In genomic region chr3:97074546-97074945, GRCh38 we compare ENCODE assay signal across 9 cellular contexts.
"Had no signal": no experiment of that assay in that cellular context is flagged by ENCODE, and none has a peak within 500 bp of the region (broad histone marks: within the 10 kb centered on the region; RNA-seq: fewer than 3 reads in every experiment).

No MANE protein-coding gene starts in this region.

- DNase-seq: H9, HCEC 1CT, Karpas-422, KBM-7 had no signal

- H3K4me1 Mint-ChIP-seq: GM23338, H9 had no signal

- H3K27ac Mint-ChIP-seq: GM23338, H9 had no signal

- H3K27ac ChIP-seq: KMS-11 had no signal

- H3K4me3 ChIP-seq: GM23338 had no signal

- H3K4me3 Mint-ChIP-seq: GM23338, H9 had no signal

- H2AFZ ChIP-seq: GM23338 had no signal

- FAIRE-seq: H1, H54, HTR-8/SVneo had no signal

- H3K4me2 ChIP-seq: GM23338, KMS-11 had no signal

- H3K9ac ChIP-seq: KMS-11 had no signal

- ATAC-seq: GM23338 had no signal
